2 cellular contexts compared by ENCODE assay signal in genomic region chr10:84291389-84291788, GRCh38.
A peak's percentile ranks its signal among the peaks of the same experiment; 100 is the strongest.
TF ChIP-seq lines count a peak whose summit lies in the region.

No MANE protein-coding gene starts in this region.

TF ChIP-seq in K562, 482 proteins besides CTCF, POLR2A, EP300 and RAD21 (continued from another document and continues in another):
- 0 out of 2 replicates have a peak, but pooled peaks have one; percentile 35 for TF ChIP-seq IRF2 (CRISPR knock-in tag; IDR thresholded peaks at IDR 0.05)
- TF ChIP-seq SRF (CRISPR knock-in tag; IDR thresholded peaks at IDR 0.05), result peak in 1 of 2 experiments; percentile 87; a peak in 2 of 4 replicates
- TF ChIP-seq GABPB1 (CRISPR knock-in tag; IDR thresholded peaks at IDR 0.05), result peak; percentile 71
- TF ChIP-seq CREB3 (tag; conservative IDR thresholded peaks at IDR 0.05; ENCODE audit: low read depth), result 0 out of 2 replicates have a peak, but pooled peaks have one; percentile 29
- TF ChIP-seq PHF8 (IDR thresholded peaks at IDR 0.05; ENCODE audit: borderline replicate concordance, low read length), result no peak
- TF ChIP-seq ZNF444 (CRISPR knock-in tag; IDR thresholded peaks at IDR 0.05), result no peak
- TF ChIP-seq NR2C1 (IDR thresholded peaks at IDR 0.05), result no peak
- peak; percentile 41; the same call in 1 of the 2 replicates for TF ChIP-seq NR2C1 (tag; IDR thresholded peaks at IDR 0.05)
- no peak for TF ChIP-seq RB1 (IDR thresholded peaks at IDR 0.05; ENCODE audit: low read depth)
- TF ChIP-seq ZNF12 (CRISPR knock-in tag; IDR thresholded peaks at IDR 0.05), result no peak; the same call in 1 of the 2 replicates
- TF ChIP-seq ZNF511 (CRISPR knock-in tag; IDR thresholded peaks at IDR 0.05), result peak; percentile 92
- TF ChIP-seq TEAD2 (tag; IDR thresholded peaks at IDR 0.05), result 0 out of 2 replicates have a peak, but pooled peaks have one; percentile 22
- no peak for TF ChIP-seq HNRNPH1 (optimal IDR thresholded peaks at IDR 0.05; ENCODE audit: low read depth, low read length)
- TF ChIP-seq ZNF696 (CRISPR knock-in tag; conservative IDR thresholded peaks at IDR 0.05), result no peak
- peak; percentile 98 for TF ChIP-seq NCOA1 (IDR thresholded peaks at IDR 0.05; ENCODE audit: low read depth)
- TF ChIP-seq ZBTB11 (CRISPR knock-in tag; IDR thresholded peaks at IDR 0.05), result 0 out of 6 replicates have a peak, but pooled peaks of 1 of the 3 experiments have one; percentile 32
- TF ChIP-seq MEF2D (tag; conservative IDR thresholded peaks at IDR 0.05; ENCODE audit: low read depth), result no peak
- no peak for TF ChIP-seq TRIM25 (IDR thresholded peaks at IDR 0.05; ENCODE audit: borderline replicate concordance)
- TF ChIP-seq MAZ (CRISPR knock-in tag; conservative IDR thresholded peaks at IDR 0.05 in 1 of 2, IDR thresholded peaks at IDR 0.05 in 1 of 2), result peak in 1 of 2 experiments; percentile 89; a peak in 2 of 4 replicates
- no peak for TF ChIP-seq RFX1 (IDR thresholded peaks at IDR 0.05)
- TF ChIP-seq MAX (CRISPR knock-in tag; IDR thresholded peaks at IDR 0.05), result no peak
- TF ChIP-seq ZNF584 (CRISPR knock-in tag; IDR thresholded peaks at IDR 0.05; ENCODE audit: low read depth), result peak; percentile 59; the same call in 1 of the 2 replicates
- no peak for TF ChIP-seq ZNF512 (tag; IDR thresholded peaks at IDR 0.05)
- no peak for TF ChIP-seq MTA3 (IDR thresholded peaks at IDR 0.05; ENCODE audit: borderline replicate concordance)
- TF ChIP-seq ATF1 (CRISPR knock-in tag; IDR thresholded peaks at IDR 0.05), result peak; percentile 50
- TF ChIP-seq ATF1 (tag; IDR thresholded peaks at IDR 0.05), result no peak

TF ChIP-seq in HepG2, 621 proteins besides CTCF, POLR2A, EP300 and RAD21 (continued from another document and continues in another):
- TF ChIP-seq ARID5B (CRISPR knock-in tag; IDR thresholded peaks at IDR 0.05), result peak; percentile 64
- TF ChIP-seq NR2C2 (CRISPR knock-in tag; IDR thresholded peaks at IDR 0.05; ENCODE audit: borderline replicate concordance), result no peak
- TF ChIP-seq SYNCRIP (IDR thresholded peaks at IDR 0.05; ENCODE audit: insufficient read depth, low read depth, low read length), result no peak
- TF ChIP-seq FOXO1 (CRISPR knock-in tag; IDR thresholded peaks at IDR 0.05), result 0 out of 2 replicates have a peak, but pooled peaks have one; percentile 40
- peak; percentile 31 for TF ChIP-seq TEAD3 (CRISPR knock-in tag; optimal IDR thresholded peaks at IDR 0.05; ENCODE audit: borderline replicate concordance)
- TF ChIP-seq RFXANK (CRISPR knock-in tag; IDR thresholded peaks at IDR 0.05), result peak; percentile 66; the same call in 1 of the 2 replicates
- peak; percentile 77; the same call in 1 of the 2 replicates for TF ChIP-seq ISX (CRISPR knock-in tag; conservative IDR thresholded peaks at IDR 0.05)
- peak; percentile 99 for TF ChIP-seq MIER2 (CRISPR knock-in tag; IDR thresholded peaks at IDR 0.05)
- TF ChIP-seq SRY (CRISPR knock-in tag; IDR thresholded peaks at IDR 0.05), result 0 out of 2 replicates have a peak, but pooled peaks have one; percentile 38
- TF ChIP-seq ETV5 (CRISPR knock-in tag; IDR thresholded peaks at IDR 0.05; ENCODE audit: borderline replicate concordance), result peak; percentile 48; the same call in 1 of the 2 replicates
- no peak for TF ChIP-seq ZNF318 (CRISPR knock-in tag; IDR thresholded peaks at IDR 0.05)
- 0 out of 2 replicates have a peak, but pooled peaks have one; percentile 34 for TF ChIP-seq PATZ1 (CRISPR knock-in tag; IDR thresholded peaks at IDR 0.05)
- peak; percentile 41; the same call in 1 of the 2 replicates for TF ChIP-seq TFDP1 (CRISPR knock-in tag; IDR thresholded peaks at IDR 0.05; ENCODE audit: borderline replicate concordance)
- no peak for TF ChIP-seq SOX13 (IDR thresholded peaks at IDR 0.05)
- TF ChIP-seq SOX13 (CRISPR knock-in tag; conservative IDR thresholded peaks at IDR 0.05 in 1 of 2, IDR thresholded peaks at IDR 0.05 in 1 of 2), result peak in 1 of 2 experiments; percentile 54; a peak in 2 of 4 replicates
- TF ChIP-seq LRRFIP1 (CRISPR knock-in tag; conservative IDR thresholded peaks at IDR 0.05), result peak; percentile 93
- TF ChIP-seq MXD4 (CRISPR knock-in tag; IDR thresholded peaks at IDR 0.05), result peak; percentile 65; the same call in 1 of the 2 replicates
- 0 out of 2 replicates have a peak, but pooled peaks have one; percentile 50 for TF ChIP-seq ATF3 (CRISPR knock-in tag; IDR thresholded peaks at IDR 0.05)
- no peak for TF ChIP-seq ZNF468 (CRISPR knock-in tag; IDR thresholded peaks at IDR 0.05)
- TF ChIP-seq ZSCAN9 (CRISPR knock-in tag; IDR thresholded peaks at IDR 0.05; ENCODE audit: borderline replicate concordance), result peak; percentile 99
- TF ChIP-seq ZBTB21 (CRISPR knock-in tag; IDR thresholded peaks at IDR 0.05), result peak; percentile 72; the same call in 1 of the 2 replicates
- 0 out of 2 replicates have a peak, but pooled peaks have one; percentile 16 for TF ChIP-seq ELF1 (CRISPR knock-in tag; IDR thresholded peaks at IDR 0.05)
- peak; percentile 97; the same call in 1 of the 2 replicates for TF ChIP-seq ZBTB44 (CRISPR knock-in tag; IDR thresholded peaks at IDR 0.05)
- TF ChIP-seq ZNF337 (CRISPR knock-in tag; IDR thresholded peaks at IDR 0.05; ENCODE audit: borderline replicate concordance, low read depth), result no peak
